ENCODE assay signal across 11 cellular contexts in the genomic region with DNA sequence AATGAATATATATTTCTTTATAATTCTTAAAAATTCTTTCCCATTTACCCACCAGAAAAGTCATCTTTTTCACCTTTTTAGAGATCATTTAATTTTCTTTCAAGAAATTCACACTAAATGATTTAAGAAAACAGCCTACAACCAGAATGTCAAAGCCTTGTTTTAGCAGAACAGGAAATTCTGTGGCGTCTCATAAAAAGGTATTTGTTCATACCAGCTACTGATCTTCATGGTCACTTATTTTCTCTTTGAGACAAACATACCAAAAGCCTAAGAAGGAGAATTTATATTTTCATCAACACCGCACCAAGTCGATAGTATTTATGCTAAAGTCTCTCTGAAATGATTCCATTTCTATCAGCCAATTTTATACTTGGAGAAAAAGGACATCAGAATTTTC.
DNase-seq lines count a peak whose midpoint lies in the region; ATAC-seq and TF ChIP-seq lines count a peak whose summit lies in the region.
"Had no signal": no experiment of that assay in that cellular context is flagged by ENCODE, and none has a peak within 500 bp of the region (broad histone marks: within the 10 kb centered on the region; RNA-seq: fewer than 3 reads in every experiment).

No MANE protein-coding gene starts in this region.

- no peak for TF ChIP-seq CTCF in CD4-positive, alpha-beta T cell (IDR thresholded peaks at IDR 0.05)
- TF ChIP-seq CTCF in brain microvascular endothelial cell (IDR thresholded peaks at IDR 0.05; ENCODE audit: low read depth, low read length, missing control alignments): no peak
- TF ChIP-seq CTCF in parathyroid adenoma (IDR thresholded peaks at IDR 0.05): no peak
- TF ChIP-seq CTCF in nephron progenitor cell (IDR thresholded peaks at IDR 0.05): no peak

- H3K9ac ChIP-seq in parathyroid adenoma: no peak overlapping the region
- no peak overlapping the region for H3K9ac ChIP-seq in mesendoderm (ENCODE audit: low read length)

- peaks cover 100% of the 10 kb centered on the region for H3K36me3 Mint-ChIP-seq in CD4-positive, alpha-beta T cell (ENCODE audit: low read depth)
- peaks cover 90% of the 10 kb centered on the region for H3K36me3 Mint-ChIP-seq in nephron progenitor cell (ENCODE audit: low read depth)

- H3K4me1 Mint-ChIP-seq in CD4-positive, alpha-beta T cell (ENCODE audit: low read depth): peaks cover 100% of the 10 kb centered on the region
- H3K4me1 Mint-ChIP-seq in nephron progenitor cell: peaks cover 5% of the 10 kb centered on the region

- no CpG with 5 or more reads among the region's 3 CpGs for WGBS in mesendoderm (ENCODE audit: extremely low coverage, insufficient coverage, low lambda C conversion rate)

- H2AK5ac ChIP-seq in mesendoderm (ENCODE audit: low read length): no peak overlapping the region

- in situ Hi-C loops in brain microvascular endothelial cell (cut with HindIII; ENCODE audit: low pct_ligation_motif_present, low sequenced_read_pairs): no loop called here

- no peak overlapping the region for H2AFZ ChIP-seq in parathyroid adenoma

- peak overlapping the region; percentile 76 for H3K4me3 Mint-ChIP-seq in CD4-positive, alpha-beta T cell
- H3K4me3 Mint-ChIP-seq in nephron progenitor cell: no peak overlapping the region

- intact Hi-C loops in CD4-positive, alpha-beta T cell (cut with DNase I, micrococcal nuclease): loop anchor here (2.0 kb wide), 3 partner anchors 15 to 19 kb away; no protein-coding TSS in a partner anchor

- no peak overlapping the region for H3K18ac ChIP-seq in mesendoderm (ENCODE audit: low read length)

- H3K4me3 ChIP-seq in brain microvascular endothelial cell (ENCODE audit: low read depth, low read length) (no peak overlapping the region), parathyroid adenoma (ENCODE audit: low read depth, low read length) (no peak overlapping the region), mesendoderm (ENCODE audit: low read length) (no peak overlapping the region)

- CTCF ChIA-PET in CD4-positive, alpha-beta T cell (lab: Charles Lee): interaction anchor here (1.0 to 1.8 kb wide), 4 partner anchors 14 to 180 kb away, joined by 3 to 7 read pairs (median 4); no protein-coding TSS in a partner anchor

- H3K4ac ChIP-seq in mesendoderm (ENCODE audit: low read depth, low read length): no peak overlapping the region

- H3K23ac ChIP-seq in mesendoderm (ENCODE audit: low read length): no peak overlapping the region

- POLR2A ChIA-PET in CD4-positive, alpha-beta T cell (lab: Charles Lee): interaction anchor here (0.7 to 17.8 kb wide), 18 partner anchors 10 to 349 kb away, joined by 3 to 611 read pairs (median 6); no protein-coding TSS in a partner anchor

- H3K9me3 ChIP-seq in CD4-positive, alpha-beta T cell (ENCODE audit: control insufficient read depth, low read length): no peaks in the 10 kb centered on the region
- no peaks in the 10 kb centered on the region for H3K9me3 ChIP-seq in KOPT-K1 (ENCODE audit: insufficient read depth, low read length, poor library complexity, severe bottlenecking)
- H3K9me3 ChIP-seq in parathyroid adenoma (ENCODE audit: control insufficient read depth, low read length): no peaks in the 10 kb centered on the region

- H3K4me1 ChIP-seq in parathyroid adenoma (peaks cover 2% of the 10 kb centered on the region), mesendoderm (ENCODE audit: control insufficient read depth, low read depth, low read length) (peaks cover 3% of the 10 kb centered on the region)

- H3K56ac ChIP-seq in mesendoderm (ENCODE audit: low read length): no peak overlapping the region

- peak overlapping the region; percentile 99 for H3K27ac Mint-ChIP-seq in CD4-positive, alpha-beta T cell
- no peak overlapping the region for H3K27ac Mint-ChIP-seq in nephron progenitor cell

- no peaks in the 10 kb centered on the region for H3K9me3 Mint-ChIP-seq in CD4-positive, alpha-beta T cell
- no peaks in the 10 kb centered on the region for H3K9me3 Mint-ChIP-seq in nephron progenitor cell

- DNase-seq in CD4-positive, alpha-beta T cell: no peak
- DNase-seq in brain microvascular endothelial cell (no peak), mesendoderm (no peak), nephron progenitor cell (no peak), SIG-M5 treated with dmso at 0.1 percent for 504 hours (lab: John Stamatoyannopoulos, UW; ENCODE audit: unreplicated experiment) (no peak)
- DNase-seq: activated CD4-positive, CD25-positive, alpha-beta regulatory T cell treated with anti-CD3 and anti-CD28 coated beads, Interleukin-2, amount 50 U/mL, for 72 hours; Calu3; NK-92 treated with Interleukin-12 subunit alpha and Interleukin-12 subunit beta, amount 100 ng/mL, for 24 hours had no signal

- H3K36me3 ChIP-seq in KOPT-K1 (ENCODE audit: insufficient read depth, low read length) (peaks cover 93% of the 10 kb centered on the region), brain microvascular endothelial cell (replicated peaks) (peaks cover 84% of the 10 kb centered on the region), parathyroid adenoma (ENCODE audit: control insufficient read depth, insufficient read depth, low read length) (no peaks in the 10 kb centered on the region), mesendoderm (ENCODE audit: control insufficient read depth, insufficient read depth, low read length) (no peaks in the 10 kb centered on the region)

- no peak overlapping the region for H2BK5ac ChIP-seq in mesendoderm (ENCODE audit: low read length)

- no peak overlapping the region for H4K5ac ChIP-seq in mesendoderm (ENCODE audit: low read length)

- peak; percentile 4 for ATAC-seq in CD4-positive, alpha-beta T cell (ENCODE audit: poor library complexity)
- ATAC-seq in GM21576 (IDR thresholded peaks at IDR 0.05; ENCODE audit: unreplicated experiment): no peak

- no peak overlapping the region for H2BK120ac ChIP-seq in mesendoderm (ENCODE audit: low read depth, low read length)

- H3K4me2 ChIP-seq in parathyroid adenoma (ENCODE audit: low read length) (peak overlapping the region; percentile 4), mesendoderm (ENCODE audit: low read length) (no peak overlapping the region)

- H3K27me3 Mint-ChIP-seq in CD4-positive, alpha-beta T cell: no peaks in the 10 kb centered on the region
- H3K27me3 Mint-ChIP-seq in nephron progenitor cell (ENCODE audit: low read depth, poor library complexity): peaks cover 6% of the 10 kb centered on the region

- H3K79me2 ChIP-seq in parathyroid adenoma: no peaks in the 10 kb centered on the region
- H3K79me2 ChIP-seq in mesendoderm (ENCODE audit: control insufficient read depth, insufficient read depth, low read length): no peaks in the 10 kb centered on the region

- H4K8ac ChIP-seq in mesendoderm (ENCODE audit: low read depth, low read length): no peak overlapping the region

- peak overlapping the region; percentile 94 for H3K27ac ChIP-seq in CD4-positive, alpha-beta T cell (ENCODE audit: low read depth, low read length)
- H3K27ac ChIP-seq in KOPT-K1 (ENCODE audit: low read depth, low read length, poor library complexity, severe bottlenecking): peak overlapping the region; percentile 98
- H3K27ac ChIP-seq in brain microvascular endothelial cell: peak overlapping the region; percentile 64
- peak overlapping the region; percentile 42 for H3K27ac ChIP-seq in parathyroid adenoma
- no peak overlapping the region for H3K27ac ChIP-seq in mesendoderm (ENCODE audit: low read depth, low read length)

- H3K27me3 ChIP-seq in CD4-positive, alpha-beta T cell (ENCODE audit: control insufficient read depth, insufficient read depth, low read length): no peaks in the 10 kb centered on the region
- H3K27me3 ChIP-seq in brain microvascular endothelial cell (replicated peaks): no peaks in the 10 kb centered on the region
- no peaks in the 10 kb centered on the region for H3K27me3 ChIP-seq in parathyroid adenoma (ENCODE audit: control insufficient read depth, insufficient read depth, low read length)
- no peaks in the 10 kb centered on the region for H3K27me3 ChIP-seq in mesendoderm (ENCODE audit: insufficient read depth, low read length, poor library complexity)

- H2BK15ac ChIP-seq in mesendoderm (replicated peaks; ENCODE audit: low read depth): no peak overlapping the region

- H3K79me1 ChIP-seq in mesendoderm (ENCODE audit: low read length): no peaks in the 10 kb centered on the region
